ENCODE assay signal across 37 cellular contexts in genomic region chr4:92843784-92844183, GRCh38.
"Had no signal": no experiment of that assay in that cellular context is flagged by ENCODE, and none has a peak within 500 bp of the region (broad histone marks: within the 10 kb centered on the region; RNA-seq: fewer than 3 reads in every experiment).

No MANE protein-coding gene starts in this region.

- H3K27ac Mint-ChIP-seq: activated B cell treated with CpG ODN at 0.5 μM for 24 hours; activated CD4-positive, alpha-beta memory T cell treated with anti-CD3 and anti-CD28 coated beads for 36 hours; activated CD4-positive, alpha-beta T cell treated with anti-CD3 and anti-CD28 coated beads, Interleukin-2, amount 10 ng/mL, durations not matched to agents 24 days and 14 days; activated CD8-positive, alpha-beta T cell treated with anti-CD3 and anti-CD28 coated beads for 36 hours; activated naive CD4-positive, alpha-beta T cell treated with anti-CD3 and anti-CD28 coated beads for 36 hours; activated naive CD4-positive, alpha-beta T cell treated with anti-CD3 and anti-CD28 coated beads, Interleukin-2, amount 50 U/mL, for 72 hours; activated naive CD8-positive, alpha-beta T cell treated with anti-CD3 and anti-CD28 coated beads for 36 hours; activated T-cell treated with anti-CD3 and anti-CD28 coated beads, Interleukin-2, amount 50 U/mL, for 72 hours; activated T-helper 1 cell treated with anti-CD3 and anti-CD28 coated beads, Interleukin-12 subunit alpha, Interleukin-12 subunit beta, Interleukin-2, Interleukin-4 antibody, amounts not matched to agents 30 ng/mL and 10 ng/mL and 1 ng/mL, durations not matched to agents 14 hours and 24 hours and 36 hours; activated T-helper 17 cell treated with anti-CD3 and anti-CD28 coated beads, Interleukin-2, amount 50 U/mL, for 72 hours; T-helper 1 cell treated with Interleukin-12 subunit alpha and Interleukin-12 subunit beta and Interleukin-4 antibody, amounts not matched to agents 30 μg/mL and 1 μg/mL, for 36 hours; T-helper 2 cell treated with Interferon-gamma antibody and Interleukin-4, amounts not matched to agents 5 μg/mL and 100 μg/mL, for 36 hours had no signal

- H3K27me3 ChIP-seq: adrenal gland, body of pancreas, brain microvascular endothelial cell, breast epithelium had no signal

- H3K4me1 ChIP-seq: adrenal gland, body of pancreas, breast epithelium had no signal

- H3K36me3 Mint-ChIP-seq: activated CD4-positive, alpha-beta memory T cell treated with anti-CD3 and anti-CD28 coated beads for 36 hours; activated naive CD4-positive, alpha-beta T cell treated with anti-CD3 and anti-CD28 coated beads, Interleukin-2, amount 50 U/mL, for 72 hours; activated naive CD8-positive, alpha-beta T cell treated with anti-CD3 and anti-CD28 coated beads for 36 hours had no signal

- H3K4me3 ChIP-seq: adrenal gland, body of pancreas, breast epithelium had no signal

- ATAC-seq: activated CD8-positive, alpha-beta T cell treated with anti-CD3 and anti-CD28 coated beads for 36 hours; activated naive CD4-positive, alpha-beta T cell treated with anti-CD3 and anti-CD28 coated beads, Interleukin-2, amount 50 U/mL, for 72 hours; activated T-cell treated with anti-CD3 and anti-CD28 coated beads, Interleukin-2, amount 50 U/mL, for 4 hours; activated T-cell treated with anti-CD3 and anti-CD28 coated beads, Interleukin-2, amount 50 U/mL, for 72 hours; activated T-helper 17 cell treated with anti-CD3 and anti-CD28 coated beads, Interleukin-2, amount 50 U/mL, for 72 hours; body of pancreas had no signal

- H3K27me3 Mint-ChIP-seq: activated B cell treated with CpG ODN at 0.5 μM for 24 hours; activated CD4-positive, alpha-beta memory T cell treated with anti-CD3 and anti-CD28 coated beads for 36 hours; activated CD4-positive, alpha-beta T cell treated with anti-CD3 and anti-CD28 coated beads, Interleukin-2, amount 10 ng/mL, durations not matched to agents 24 days and 14 days; activated CD8-positive, alpha-beta T cell treated with anti-CD3 and anti-CD28 coated beads for 36 hours; activated naive CD8-positive, alpha-beta T cell treated with anti-CD3 and anti-CD28 coated beads for 36 hours; activated T-helper 17 cell treated with anti-CD3 and anti-CD28 coated beads, Interleukin-2, amount 50 U/mL, for 72 hours had no signal

- DNase-seq: activated B cell treated with CpG ODN at 0.5 μM for 24 hours; activated CD4-positive, alpha-beta memory T cell treated with anti-CD3 and anti-CD28 coated beads for 36 hours; activated CD4-positive, alpha-beta T cell treated with anti-CD3 and anti-CD28 coated beads for 4 hours; activated CD4-positive, alpha-beta T cell treated with anti-CD3 and anti-CD28 coated beads, Interleukin-2, amount 10 ng/mL, durations not matched to agents 24 days and 14 days; activated CD4-positive, alpha-beta T cell treated with anti-CD3 and anti-CD28 coated beads, Interleukin-2, amount 50 U/mL, for 1 hour; activated CD4-positive, alpha-beta T cell treated with anti-CD3 and anti-CD28 coated beads, Interleukin-2, amount 50 U/mL, for 4 hours; activated CD4-positive, CD25-positive, alpha-beta regulatory T cell treated with anti-CD3 and anti-CD28 coated beads, Interleukin-2, amount 50 U/mL, for 72 hours; activated CD8-positive, alpha-beta memory T cell treated with anti-CD3 and anti-CD28 coated beads, Interleukin-2, amount 50 U/mL, for 4 hours; activated CD8-positive, alpha-beta T cell treated with anti-CD3 and anti-CD28 coated beads for 36 hours; activated effector memory CD4-positive, alpha-beta T cell treated with anti-CD3 and anti-CD28 coated beads, Interleukin-2, amount 50 U/mL, for 16 hours; activated gamma-delta T cell treated with Interleukin-2 at 50 U/mL for 16 hours; activated naive CD4-positive, alpha-beta T cell; activated naive CD4-positive, alpha-beta T cell treated with anti-CD3 and anti-CD28 coated beads for 36 hours; activated naive CD4-positive, alpha-beta T cell treated with anti-CD3 and anti-CD28 coated beads, Interleukin-2, amount 50 U/mL, for 16 hours; activated naive CD8-positive, alpha-beta T cell treated with anti-CD3 and anti-CD28 coated beads for 36 hours; activated T-cell treated with anti-CD3 and anti-CD28 coated beads for 4 hours; activated T-cell treated with anti-CD3 and anti-CD28 coated beads, Interleukin-2, amount 50 U/mL, for 1 hour; activated T-cell treated with anti-CD3 and anti-CD28 coated beads, Interleukin-2, amount 50 U/mL, for 4 hours; activated T-cell treated with anti-CD3 and anti-CD28 coated beads, Interleukin-2, amount 50 U/mL, for 72 hours; adrenal gland; amniotic stem cell; aorta; body of pancreas; brain microvascular endothelial cell; central memory CD4-positive, alpha-beta T cell; T-helper 1 cell; T-helper 2 cell; T-helper 9 cell had no signal

- FAIRE-seq: astrocyte, TTC549 had no signal

- H3K4me1 Mint-ChIP-seq: activated B cell treated with CpG ODN at 0.5 μM for 24 hours; activated CD4-positive, alpha-beta T cell treated with anti-CD3 and anti-CD28 coated beads, Interleukin-2, amount 10 ng/mL, durations not matched to agents 24 days and 14 days; activated naive CD8-positive, alpha-beta T cell treated with anti-CD3 and anti-CD28 coated beads for 36 hours; activated T-helper 17 cell treated with anti-CD3 and anti-CD28 coated beads, Interleukin-2, amount 50 U/mL, for 72 hours had no signal

- H3K9me3 ChIP-seq: adrenal gland, body of pancreas, breast epithelium had no signal

- H3K4me3 Mint-ChIP-seq: activated B cell treated with CpG ODN at 0.5 μM for 24 hours; activated CD4-positive, alpha-beta memory T cell treated with anti-CD3 and anti-CD28 coated beads for 36 hours; activated CD4-positive, alpha-beta T cell treated with anti-CD3 and anti-CD28 coated beads, Interleukin-2, amount 10 ng/mL, durations not matched to agents 24 days and 14 days; activated CD8-positive, alpha-beta T cell treated with anti-CD3 and anti-CD28 coated beads for 36 hours; activated naive CD4-positive, alpha-beta T cell treated with anti-CD3 and anti-CD28 coated beads for 36 hours; activated naive CD8-positive, alpha-beta T cell treated with anti-CD3 and anti-CD28 coated beads for 36 hours; activated T-cell treated with anti-CD3 and anti-CD28 coated beads, Interleukin-2, amount 50 U/mL, for 4 hours; activated T-cell treated with anti-CD3 and anti-CD28 coated beads, Interleukin-2, amount 50 U/mL, for 72 hours; activated T-helper 1 cell treated with anti-CD3 and anti-CD28 coated beads, Interleukin-12 subunit alpha, Interleukin-12 subunit beta, Interleukin-2, Interleukin-4 antibody, amounts not matched to agents 30 ng/mL and 10 ng/mL and 1 ng/mL, durations not matched to agents 14 hours and 24 hours and 36 hours; activated T-helper 17 cell treated with anti-CD3 and anti-CD28 coated beads, Interleukin-2, amount 50 U/mL, for 72 hours; T-helper 1 cell treated with Interleukin-12 subunit alpha and Interleukin-12 subunit beta and Interleukin-4 antibody, amounts not matched to agents 30 μg/mL and 1 μg/mL, for 36 hours; T-helper 2 cell treated with Interferon-gamma antibody and Interleukin-4, amounts not matched to agents 5 μg/mL and 100 μg/mL, for 36 hours had no signal

- H3K27ac ChIP-seq: adrenal gland, body of pancreas, brain microvascular endothelial cell, breast epithelium, VCaP had no signal

- H3K36me3 ChIP-seq: adrenal gland, brain microvascular endothelial cell, breast epithelium had no signal

- H3K9me3 Mint-ChIP-seq: activated B cell treated with CpG ODN at 0.5 μM for 24 hours; activated CD4-positive, alpha-beta T cell treated with anti-CD3 and anti-CD28 coated beads, Interleukin-2, amount 10 ng/mL, durations not matched to agents 24 days and 14 days; activated T-helper 1 cell treated with anti-CD3 and anti-CD28 coated beads, Interleukin-12 subunit alpha, Interleukin-12 subunit beta, Interleukin-2, Interleukin-4 antibody, amounts not matched to agents 30 ng/mL and 10 ng/mL and 1 ng/mL, durations not matched to agents 14 hours and 24 hours and 36 hours had no signal
